ENCODE assay signal across 17 cellular contexts in genomic region chr2:10781746-10782145, GRCh38.
"Had no signal": no experiment of that assay in that cellular context is flagged by ENCODE, and none has a peak within 500 bp of the region (broad histone marks: within the 10 kb centered on the region; RNA-seq: fewer than 3 reads in every experiment).

No MANE protein-coding gene starts in this region.

- H3K27ac ChIP-seq: RWPE1 had no signal

- H3K9me3 ChIP-seq: MG63 had no signal

- H3K27me3 ChIP-seq: MG63 had no signal

- H3K4me3 ChIP-seq: MG63 had no signal

- DNase-seq: IMR-90, Karpas-422, KG1, MG63, NCI-H1092 treated with DMSO at 0.1 percent for 48 hours, NCI-H1436, NCI-H187, NCI-H2029, NCI-H2081 treated with DMSO at 0.1 percent for 48 hours, NCI-H2171, NCI-H345, NCI-H446 treated with DMSO at 0.1 percent for 48 hours, NCI-H510A treated with DMSO at 0.1 percent for 48 hours, NCI-H526 treated with DMSO at 0.1 percent for 48 hours, NCI-H748 treated with DMSO at 0.1 percent for 48 hours, SHP77 had no signal
